ENCODE assay signal across 26 cellular contexts in genomic region chr11:125359130-125359529, GRCh38.
"Had no signal": no experiment of that assay in that cellular context is flagged by ENCODE, and none has a peak within 500 bp of the region (broad histone marks: within the 10 kb centered on the region; RNA-seq: fewer than 3 reads in every experiment).

No MANE protein-coding gene starts in this region.

- H3K4me3 Mint-ChIP-seq: activated CD8-positive, alpha-beta memory T cell treated with anti-CD3 and anti-CD28 coated beads, Interleukin-2, amount 10 ng/mL, durations not matched to agents 7 days and 5 days; activated naive CD8-positive, alpha-beta T cell treated with anti-CD3 and anti-CD28 coated beads, Interleukin-2, amount 50 U/mL, for 24 hours; activated T-cell treated with anti-CD3 and anti-CD28 coated beads, Interleukin-2, amount 50 U/mL, for 24 hours; activated T-helper 1 cell treated with anti-CD3 and anti-CD28 coated beads, Interleukin-12 subunit alpha, Interleukin-12 subunit beta, Interleukin-2, Interleukin-4 antibody, amounts not matched to agents 30 ng/mL and 10 ng/mL and 1 ng/mL, durations not matched to agents 14 hours and 24 hours and 36 hours; brain; T-helper 1 cell treated with Interleukin-12 subunit alpha and Interleukin-12 subunit beta and Interleukin-4 antibody, amounts not matched to agents 30 μg/mL and 1 μg/mL, for 36 hours; WTC11 had no signal

- H3K36me3 Mint-ChIP-seq: activated CD8-positive, alpha-beta memory T cell treated with anti-CD3 and anti-CD28 coated beads, Interleukin-2, amount 10 ng/mL, durations not matched to agents 7 days and 5 days; activated naive CD4-positive, alpha-beta T cell treated with anti-CD3 and anti-CD28 coated beads, Interleukin-2, amount 50 U/mL, for 72 hours; WTC11 had no signal

- H3K9me3 Mint-ChIP-seq: activated naive CD4-positive, alpha-beta T cell treated with anti-CD3 and anti-CD28 coated beads, Interleukin-2, amount 50 U/mL, for 72 hours; activated naive CD8-positive, alpha-beta T cell treated with anti-CD3 and anti-CD28 coated beads, Interleukin-2, amount 50 U/mL, for 24 hours; activated T-cell treated with anti-CD3 and anti-CD28 coated beads, Interleukin-2, amount 50 U/mL, for 24 hours; activated T-helper 1 cell treated with anti-CD3 and anti-CD28 coated beads, Interleukin-12 subunit alpha, Interleukin-12 subunit beta, Interleukin-2, Interleukin-4 antibody, amounts not matched to agents 30 ng/mL and 10 ng/mL and 1 ng/mL, durations not matched to agents 14 hours and 24 hours and 36 hours; brain; T-helper 1 cell treated with Interleukin-12 subunit alpha and Interleukin-12 subunit beta and Interleukin-4 antibody, amounts not matched to agents 30 μg/mL and 1 μg/mL, for 36 hours; WTC11 had no signal

- H3K27ac Mint-ChIP-seq: activated CD8-positive, alpha-beta memory T cell treated with anti-CD3 and anti-CD28 coated beads, Interleukin-2, amount 10 ng/mL, durations not matched to agents 7 days and 5 days; activated naive CD8-positive, alpha-beta T cell treated with anti-CD3 and anti-CD28 coated beads, Interleukin-2, amount 50 U/mL, for 24 hours; activated T-cell treated with anti-CD3 and anti-CD28 coated beads, Interleukin-2, amount 50 U/mL, for 24 hours; activated T-helper 1 cell treated with anti-CD3 and anti-CD28 coated beads, Interleukin-12 subunit alpha, Interleukin-12 subunit beta, Interleukin-2, Interleukin-4 antibody, amounts not matched to agents 30 ng/mL and 10 ng/mL and 1 ng/mL, durations not matched to agents 14 hours and 24 hours and 36 hours; T-helper 1 cell treated with Interleukin-12 subunit alpha and Interleukin-12 subunit beta and Interleukin-4 antibody, amounts not matched to agents 30 μg/mL and 1 μg/mL, for 36 hours; WTC11 had no signal

- DNase-seq: activated CD4-positive, alpha-beta T cell treated with anti-CD3 and anti-CD28 coated beads for 48 hours; activated CD4-positive, alpha-beta T cell treated with anti-CD3 and anti-CD28 coated beads, Interleukin-2, amount 50 U/mL, for 4 hours; activated CD4-positive, CD25-positive, alpha-beta regulatory T cell treated with anti-CD3 and anti-CD28 coated beads, Interleukin-2, amount 50 U/mL, for 72 hours; activated CD8-positive, alpha-beta memory T cell treated with anti-CD3 and anti-CD28 coated beads, Interleukin-2, amount 10 ng/mL, durations not matched to agents 7 days and 5 days; activated effector memory CD4-positive, alpha-beta T cell treated with Interleukin-2 at 50 U/mL for 16 hours; activated naive CD4-positive, alpha-beta T cell treated with Interleukin-2 at 50 U/mL for 16 hours; activated naive CD8-positive, alpha-beta T cell treated with anti-CD3 and anti-CD28 coated beads, Interleukin-2, amount 50 U/mL, for 24 hours; activated T-cell treated with anti-CD3 and anti-CD28 coated beads, Interleukin-2, amount 50 U/mL, for 24 hours; amniotic stem cell; Kasumi-1; NCI-H1048; NCI-H146; NCI-H187 treated with DMSO at 0.1 percent for 48 hours; NCI-H2081 treated with DMSO at 0.1 percent for 48 hours; NCI-H446; NCI-H524; PC-3; SHP77 had no signal

- FAIRE-seq: RCC 7860 had no signal

- H3K9me3 ChIP-seq: ascending aorta, SJSA1 had no signal

- H3K4me3 ChIP-seq: ascending aorta, SJSA1 had no signal

- H3K27me3 ChIP-seq: ascending aorta, SJSA1 had no signal

- H3K27ac ChIP-seq: ascending aorta, SJSA1 had no signal

- H3K4me1 Mint-ChIP-seq: activated naive CD8-positive, alpha-beta T cell treated with anti-CD3 and anti-CD28 coated beads, Interleukin-2, amount 50 U/mL, for 24 hours had no signal

- ATAC-seq: activated CD8-positive, alpha-beta memory T cell treated with anti-CD3 and anti-CD28 coated beads, Interleukin-2, amount 10 ng/mL, durations not matched to agents 7 days and 5 days; activated naive CD4-positive, alpha-beta T cell treated with anti-CD3 and anti-CD28 coated beads, Interleukin-2, amount 50 U/mL, for 72 hours; activated naive CD8-positive, alpha-beta T cell treated with anti-CD3 and anti-CD28 coated beads, Interleukin-2, amount 50 U/mL, for 24 hours; WTC11 had no signal

- H3K36me3 ChIP-seq: ascending aorta, SJSA1 had no signal

- H3K4me1 ChIP-seq: ascending aorta, SJSA1 had no signal

- H3K27me3 Mint-ChIP-seq: activated naive CD8-positive, alpha-beta T cell treated with anti-CD3 and anti-CD28 coated beads, Interleukin-2, amount 50 U/mL, for 24 hours; activated T-cell treated with anti-CD3 and anti-CD28 coated beads, Interleukin-2, amount 50 U/mL, for 24 hours had no signal
